In the genomic region with DNA sequence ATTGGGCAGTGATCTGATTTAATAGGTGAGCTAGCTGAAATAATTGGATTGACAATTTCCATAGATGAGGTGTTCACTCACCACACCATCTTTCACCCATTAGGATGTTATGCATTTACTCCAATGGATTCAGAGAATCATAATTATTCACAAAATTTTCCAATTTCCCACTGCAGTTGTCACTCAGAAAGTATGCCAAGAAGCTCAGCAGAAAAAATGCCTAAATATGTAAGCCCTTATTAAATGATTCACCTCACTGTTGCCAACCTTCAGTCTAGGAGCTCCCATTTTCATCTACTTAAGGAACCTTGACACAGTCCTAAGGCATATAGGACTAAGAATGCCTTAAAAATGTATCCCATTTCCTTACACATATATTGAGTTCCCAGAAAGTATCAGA, we compare ENCODE assay signal across 18 cellular contexts.
DNase-seq lines count a peak whose midpoint lies in the region; FAIRE-seq and TF ChIP-seq lines count a peak whose summit lies in the region.
"Had no signal": no experiment of that assay in that cellular context is flagged by ENCODE, and none has a peak within 500 bp of the region (broad histone marks: within the 10 kb centered on the region; RNA-seq: fewer than 3 reads in every experiment).

No MANE protein-coding gene starts in this region.

- H3K4me3 Mint-ChIP-seq in astrocyte (ENCODE audit: unreplicated experiment) = no peak overlapping the region
- no peak overlapping the region for H3K4me3 Mint-ChIP-seq in immature natural killer cell
- no peak overlapping the region for H3K4me3 Mint-ChIP-seq in chondrocyte (ENCODE audit: unreplicated experiment)
- H3K4me3 Mint-ChIP-seq: CD4-positive, alpha-beta T cell had no signal

- H3K4me1 ChIP-seq in GM23248 (ENCODE audit: insufficient read depth) (peaks cover 26% of the 10 kb centered on the region), astrocyte (ENCODE audit: insufficient read depth, low read length) (no peaks in the 10 kb centered on the region), neuronal stem cell (ENCODE audit: control insufficient read depth in 2 of 2, insufficient read depth in 1 of 2, low read depth in 1 of 2, low read length in 2 of 2) (peaks cover 3 to 4% of the 10 kb centered on the region in 2 donors)
- H3K4me1 ChIP-seq: Peyer's patch had no signal

- H3K27me3 Mint-ChIP-seq in astrocyte (ENCODE audit: low read depth, unreplicated experiment) = no peaks in the 10 kb centered on the region
- H3K27me3 Mint-ChIP-seq in immature natural killer cell (ENCODE audit: low read depth in 3 of 3) = no peaks in the 10 kb centered on the region
- H3K27me3 Mint-ChIP-seq in chondrocyte (ENCODE audit: low read depth) = no peaks in the 10 kb centered on the region
- H3K27me3 Mint-ChIP-seq: CD4-positive, alpha-beta T cell had no signal

- H3F3A ChIP-seq in GM23248 (ENCODE audit: insufficient read depth) = peaks cover 14% of the 10 kb centered on the region; the same call in 1 of the 2 replicates

- H2BK120ac ChIP-seq in neuronal stem cell (ENCODE audit: low read depth, low read length) = no peak overlapping the region

- H3K9me3 ChIP-seq in GM23248 (ENCODE audit: low read depth) (no peaks in the 10 kb centered on the region), astrocyte (ENCODE audit: insufficient read depth, low read depth, low read length) (no peaks in the 10 kb centered on the region), neuronal stem cell (replicated peaks in 1 of 2; ENCODE audit: control insufficient read depth in 2 of 2, insufficient read depth in 1 of 2, low read depth in 1 of 2, low read length in 2 of 2) (no peaks in the 10 kb centered on the region)
- H3K9me3 ChIP-seq: Peyer's patch had no signal

- no peak overlapping the region for H4K8ac ChIP-seq in neuronal stem cell (ENCODE audit: low read depth, low read length)

- no peak overlapping the region for H2BK12ac ChIP-seq in neuronal stem cell (ENCODE audit: low read length)

- H3K79me2 ChIP-seq in GM23248 (ENCODE audit: insufficient read depth) (no peaks in the 10 kb centered on the region), astrocyte (ENCODE audit: insufficient read depth, low read length) (no peaks in the 10 kb centered on the region)

- H3K4ac ChIP-seq in neuronal stem cell (ENCODE audit: low read length) = no peak overlapping the region

- no peak for TF ChIP-seq CTCF in AG10803 (conservative IDR thresholded peaks at IDR 0.05; ENCODE audit: low read length)
- no peak for TF ChIP-seq CTCF in astrocyte (IDR thresholded peaks at IDR 0.05; ENCODE audit: insufficient read depth, low read depth, low read length)
- no peak for TF ChIP-seq CTCF in chondrocyte (IDR thresholded peaks at IDR 0.05)

- H3K4me2 ChIP-seq in GM23248 (ENCODE audit: unreplicated experiment) (no peak overlapping the region), astrocyte (ENCODE audit: low read length) (no peak overlapping the region), neuronal stem cell (ENCODE audit: insufficient read depth, low read length, poor library complexity, severe bottlenecking) (no peak overlapping the region)

- H3K9ac ChIP-seq in GM23248 (no peak overlapping the region), astrocyte (ENCODE audit: low read length) (no peak overlapping the region), neuronal stem cell (ENCODE audit: low read depth, low read length, poor library complexity) (no peak overlapping the region)

- H2AFZ ChIP-seq in GM23248 = no peak overlapping the region
- H2AFZ ChIP-seq in astrocyte (ENCODE audit: low read depth, low read length) = no peak overlapping the region
- H2AFZ ChIP-seq in neuronal stem cell (ENCODE audit: low read length) = peak overlapping the region; percentile 26

- DNase-seq in AG10803 (ENCODE audit: low read depth) (peak; percentile 53), GM23248 (peak; percentile 45), astrocyte (ENCODE audit: low read depth) (no peak), neuronal stem cell (ENCODE audit: low spot score) (no peak), NCI-H226 (no peak), immature natural killer cell (no peak), chondrocyte (ENCODE audit: low spot score) (no peak)
- DNase-seq: AML-193; Calu3; CD4-positive, alpha-beta T cell; GDM1; GOT3; Karpas-422; NCI-H2029 treated with DMSO at 0.1 percent for 48 hours; NCI-H510A treated with DMSO at 0.1 percent for 48 hours; Peyer's patch; SIG-M5 had no signal

- no peaks in the 10 kb centered on the region for H3K9me2 ChIP-seq in GM23248 (ENCODE audit: insufficient read depth)

- H3K27me3 ChIP-seq in GM23248 (replicated peaks; ENCODE audit: insufficient read depth) = no peaks in the 10 kb centered on the region
- H3K27me3 ChIP-seq in astrocyte (ENCODE audit: insufficient read depth, low read length) = no peaks in the 10 kb centered on the region
- no peaks in the 10 kb centered on the region for H3K27me3 ChIP-seq in neuronal stem cell (ENCODE audit: control insufficient read depth in 3 of 3, insufficient read depth in 3 of 3, low read depth in 1 of 3, low read length in 3 of 3)
- H3K27me3 ChIP-seq: Peyer's patch had no signal

- H4K20me1 ChIP-seq in GM23248 (ENCODE audit: insufficient read depth) = no peaks in the 10 kb centered on the region
- H4K20me1 ChIP-seq in astrocyte (ENCODE audit: insufficient read depth, low read length) = no peaks in the 10 kb centered on the region

- no peak overlapping the region for H3K4me3 ChIP-seq in AG10803 (ENCODE audit: low read length)
- no peak overlapping the region for H3K4me3 ChIP-seq in GM23248
- no peak overlapping the region for H3K4me3 ChIP-seq in astrocyte (ENCODE audit: insufficient read depth, low read depth, low read length)
- H3K4me3 ChIP-seq in neuronal stem cell (ENCODE audit: low read length in 2 of 2) = no peak overlapping the region
- H3K4me3 ChIP-seq: Peyer's patch had no signal

- H3K14ac ChIP-seq in neuronal stem cell (ENCODE audit: low read length) = no peak overlapping the region

- no peaks in the 10 kb centered on the region for H3K79me1 ChIP-seq in neuronal stem cell (ENCODE audit: low read depth, low read length)

- H3K36me3 ChIP-seq in GM23248 (ENCODE audit: low read depth) (no peaks in the 10 kb centered on the region), astrocyte (ENCODE audit: insufficient read depth, low read length) (no peaks in the 10 kb centered on the region), neuronal stem cell (replicated peaks in 1 of 2; ENCODE audit: control insufficient read depth in 2 of 2, insufficient read depth in 2 of 2, low read length in 2 of 2) (no peaks in the 10 kb centered on the region)
- H3K36me3 ChIP-seq: Peyer's patch had no signal

- H3K23ac ChIP-seq in neuronal stem cell (ENCODE audit: low read depth, low read length, poor library complexity) = no peak overlapping the region

- in situ Hi-C loops in GM23248 (cut with MboI) = no loop called here

- H2AK5ac ChIP-seq in neuronal stem cell (ENCODE audit: low read depth, low read length) = no peak overlapping the region

- H3K4me1 Mint-ChIP-seq in astrocyte (ENCODE audit: low read depth, unreplicated experiment) (peaks cover 22% of the 10 kb centered on the region), immature natural killer cell (peaks cover 0 to 9% of the 10 kb centered on the region in 2 donors), chondrocyte (ENCODE audit: low read depth) (peaks cover 25% of the 10 kb centered on the region)

- H2BK15ac ChIP-seq in neuronal stem cell (ENCODE audit: low read length) = no peak overlapping the region

- H2BK5ac ChIP-seq in neuronal stem cell (ENCODE audit: low read length) = no peak overlapping the region

- H3K18ac ChIP-seq in neuronal stem cell (ENCODE audit: low read length) = no peak overlapping the region

- no peak overlapping the region for H3K27ac ChIP-seq in GM23248
- no peak overlapping the region for H3K27ac ChIP-seq in astrocyte (ENCODE audit: low read depth, low read length)
- no peak overlapping the region for H3K27ac ChIP-seq in neuronal stem cell (replicated peaks; ENCODE audit: low read length)
- H3K27ac ChIP-seq: Peyer's patch had no signal

- FAIRE-seq in astrocyte (lab: Jason Lieb, UNC) = peak; percentile 62
- FAIRE-seq: HepG2 had no signal

- H3K27ac Mint-ChIP-seq in astrocyte (ENCODE audit: unreplicated experiment) = no peak overlapping the region
- H3K27ac Mint-ChIP-seq in immature natural killer cell = no peak overlapping the region
- H3K27ac Mint-ChIP-seq in chondrocyte (ENCODE audit: unreplicated experiment) = no peak overlapping the region
- H3K27ac Mint-ChIP-seq: CD4-positive, alpha-beta T cell had no signal

- H3K9me3 Mint-ChIP-seq in astrocyte (ENCODE audit: unreplicated experiment) (peaks cover 2% of the 10 kb centered on the region), immature natural killer cell (no peaks in the 10 kb centered on the region), chondrocyte (ENCODE audit: low read depth) (no peaks in the 10 kb centered on the region)
- H3K9me3 Mint-ChIP-seq: CD4-positive, alpha-beta T cell had no signal

- H3K36me3 Mint-ChIP-seq in astrocyte (ENCODE audit: low read depth, unreplicated experiment) (peaks cover 2% of the 10 kb centered on the region), immature natural killer cell (peaks cover 0 to 3% (median 0%) of the 10 kb centered on the region in 3 donors), chondrocyte (ENCODE audit: low read depth) (no peaks in the 10 kb centered on the region)

- H4K91ac ChIP-seq in neuronal stem cell (ENCODE audit: low read depth, low read length, poor library complexity) = no peak overlapping the region

Comparison
In these comparisons a context has a peak if more than half of its experiments do, and no peak if none do; other contexts are left out.
1. DNase-seq: peak in AG10803 (single experiment) and GM23248 (single experiment); none in astrocyte (single experiment), neuronal stem cell (single experiment), NCI-H226 (single experiment), immature natural killer cell (0 of 3) and chondrocyte (single experiment).